ENCODE assay signal across 8 cellular contexts in the genomic region with DNA sequence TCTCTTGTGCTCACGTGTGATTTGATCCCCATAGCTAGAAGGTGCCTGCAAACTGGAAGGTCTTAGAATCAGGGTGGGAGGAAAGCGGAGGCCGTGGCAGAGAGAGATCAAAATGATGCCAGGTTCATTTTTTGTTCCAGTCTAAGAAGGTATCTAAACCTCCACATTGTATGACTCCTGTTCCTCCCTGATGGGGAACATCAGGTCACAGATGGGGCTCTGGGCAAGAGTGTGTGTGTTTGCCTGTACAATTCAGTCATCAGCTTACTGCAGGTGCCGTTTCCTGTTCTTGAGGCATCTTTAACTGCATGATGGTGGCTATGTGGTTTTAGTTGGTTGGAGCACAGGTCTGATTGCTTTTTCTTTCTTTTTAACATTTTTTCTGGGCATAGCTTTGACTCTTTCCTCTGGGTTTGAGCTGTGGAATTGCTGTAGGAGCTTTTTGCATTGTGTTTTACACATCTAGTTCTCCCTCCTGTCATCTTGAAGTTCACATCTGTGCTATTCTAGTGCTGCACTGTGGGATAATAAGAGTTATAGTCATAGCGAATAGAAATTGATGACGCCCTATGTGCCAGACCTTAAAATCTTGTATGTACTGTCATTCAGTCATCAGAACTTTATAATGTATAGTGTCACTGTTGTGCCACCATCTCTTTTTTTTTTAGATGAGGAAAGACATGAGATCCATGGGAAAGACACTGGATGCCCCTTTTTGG. TPM values are rescaled to one million over a fixed set of nuclear protein-coding genes. Genes with fewer than 3 reads are reported as not detected.
DNase-seq lines count a peak whose midpoint lies in the region; ATAC-seq, FAIRE-seq and TF ChIP-seq lines count a peak whose summit lies in the region.

No MANE protein-coding gene starts in this region.

- no peaks in the 10 kb centered on the region for H3K79me2 ChIP-seq in OCI-LY3 (ENCODE audit: low read length)

- WGBS in thyroid gland, 2 donors = 91 to 94% methylated on average over 6 of the region's 6 CpGs

- H3K36me3 ChIP-seq in OCI-LY3 (replicated peaks; ENCODE audit: low read depth, low read length) (no peaks in the 10 kb centered on the region), thyroid gland (no peaks in the 10 kb centered on the region)

- 0 out of 2 replicates have a peak overlapping the region, but pooled peaks have one; percentile 20 for H3K9ac ChIP-seq in OCI-LY3 (ENCODE audit: low read length)

- peaks cover 18% of the 10 kb centered on the region for H3K36me3 Mint-ChIP-seq in effector memory CD8-positive, alpha-beta T cell (ENCODE audit: insufficient read depth)

- ATAC-seq in GM18508 (IDR thresholded peaks at IDR 0.05; ENCODE audit: insufficient read depth, unreplicated experiment) (peak; percentile 79), HG02642 (IDR thresholded peaks at IDR 0.05; ENCODE audit: poor library complexity, unreplicated experiment) (peak; percentile 84)
- ATAC-seq in effector memory CD8-positive, alpha-beta T cell (replicated peaks) = peak; percentile 79

- peak; percentile 29 to 49 (median 36) for DNase-seq in effector memory CD8-positive, alpha-beta T cell
- no peak for DNase-seq in thyroid gland
- DNase-seq in RCC 7860 (ENCODE audit: low spot score) = no peak
- no peak for DNase-seq in NCI-H446 (lab: John Stamatoyannopoulos, UW)
- DNase-seq in substantia nigra (lab: John Stamatoyannopoulos, UW) = no peak

- H3K9me3 Mint-ChIP-seq in effector memory CD8-positive, alpha-beta T cell = no peaks in the 10 kb centered on the region

- no peaks in the 10 kb centered on the region for H3K27me3 Mint-ChIP-seq in effector memory CD8-positive, alpha-beta T cell

- H3K9me3 ChIP-seq in OCI-LY3 (ENCODE audit: insufficient read depth, low read length) = no peaks in the 10 kb centered on the region
- H3K9me3 ChIP-seq in thyroid gland = no peaks in the 10 kb centered on the region

- peak overlapping the region; percentile 91 for H3K4me2 ChIP-seq in OCI-LY3 (ENCODE audit: low read length)

- peak overlapping the region; percentile 71 to 78 for H3K4me3 Mint-ChIP-seq in effector memory CD8-positive, alpha-beta T cell

- H3K27ac Mint-ChIP-seq in effector memory CD8-positive, alpha-beta T cell = peak overlapping the region; percentile 98

- peaks cover 42% of the 10 kb centered on the region for H3K4me1 ChIP-seq in OCI-LY3 (ENCODE audit: low read length)
- H3K4me1 ChIP-seq in thyroid gland = no peaks in the 10 kb centered on the region

- intact Hi-C loops in thyroid gland (cut with DNase I) = no loop called here

- no peak for FAIRE-seq in RCC 7860 (lab: Jason Lieb, UNC)

- H2AFZ ChIP-seq in OCI-LY3 (ENCODE audit: low read depth, low read length) = no peak overlapping the region

- TF ChIP-seq POLR2A in thyroid gland (IDR thresholded peaks at IDR 0.05) = no peak

- H3K27ac ChIP-seq in OCI-LY3 (ENCODE audit: low read length) (no peak overlapping the region), thyroid gland (no peak overlapping the region), substantia nigra (ENCODE audit: low read depth, low read length, poor library complexity, severe bottlenecking) (no peak overlapping the region)

- no peak for TF ChIP-seq CTCF in OCI-LY3 (IDR thresholded peaks at IDR 0.05; ENCODE audit: low read depth, low read length)
- no peak for TF ChIP-seq CTCF in thyroid gland (IDR thresholded peaks at IDR 0.05)

- 0 out of 2 replicates have a peak, but pooled peaks cover 3% of the 10 kb centered on the region for H4K20me1 ChIP-seq in OCI-LY3 (ENCODE audit: insufficient read depth, low read length)

- peaks cover 57 to 81% of the 10 kb centered on the region in 2 donors for H3K4me1 Mint-ChIP-seq in effector memory CD8-positive, alpha-beta T cell (ENCODE audit: low read depth in 2 of 2)

- H3K4me3 ChIP-seq in OCI-LY3 (ENCODE audit: low read length) (peak overlapping the region; percentile 64), thyroid gland (replicated peaks in 1 of 3) (no peak overlapping the region)

- H3K27me3 ChIP-seq in OCI-LY3 (ENCODE audit: low read depth, low read length) = peaks cover 45% of the 10 kb centered on the region
- H3K27me3 ChIP-seq in thyroid gland = no peaks in the 10 kb centered on the region

RNA-seq across cellular contexts. Expression of a gene that starts 30.8 kb away (rescaled TPM):
- 10 to 100 TPM; 28.2 to 52.3 (median 37.9) TPM for total RNA-seq in thyroid gland

Comparison
In these comparisons a context has a peak if more than half of its experiments do, and no peak if none do; other contexts are left out.
1. DNase-seq: peak in effector memory CD8-positive, alpha-beta T cell (3 of 3); none in thyroid gland (0 of 2), RCC 7860 (single experiment), NCI-H446 (0 of 2) and substantia nigra (0 of 49).
2. Peak in every context shown above with its lines, with median percentiles within 50 percentile points of each other: ATAC-seq.